ENCODE assay signal across 21 cellular contexts in genomic region chr20:4110885-4111284, GRCh38. TPM values are rescaled to one million over a fixed set of nuclear protein-coding genes. Genes with fewer than 3 reads are reported as not detected.
A peak's percentile ranks its signal among the peaks of the same experiment; 100 is the strongest.
DNase-seq lines count a peak whose midpoint lies in the region; ATAC-seq and TF ChIP-seq lines count a peak whose summit lies in the region.
"Had no signal": no experiment of that assay in that cellular context is flagged by ENCODE, and none has a peak within 500 bp of the region (broad histone marks: within the 10 kb centered on the region; RNA-seq: fewer than 3 reads in every experiment).

No MANE protein-coding gene starts in this region.

- H3K4me1 ChIP-seq in BLaER1 treated with 17β-estradiol and CSF1 and Interleukin-3, amounts not matched to agents 10 nM and 100 nM: peaks cover 26 to 71% (median 49%) of the 10 kb centered on the region in 10 experiments

- H3K9me3 ChIP-seq in BLaER1 treated with 17β-estradiol and CSF1 and Interleukin-3, amounts not matched to agents 10 nM and 100 nM (replicated peaks in 1 of 11): no peaks in the 10 kb centered on the region
- no peaks in the 10 kb centered on the region for H3K9me3 ChIP-seq in SK-N-MC (ENCODE audit: low read depth, low read length)
- H3K9me3 ChIP-seq: MG63 had no signal

- no peaks in the 10 kb centered on the region for H4K20me1 ChIP-seq in BLaER1 treated with 17β-estradiol and CSF1 and Interleukin-3, amounts not matched to agents 10 nM and 100 nM

- POLR2A ChIA-PET in activated CD8-positive, alpha-beta T cell treated with anti-CD3 and anti-CD28 coated beads for 36 hours (lab: Charles Lee): interaction anchor here (1.0 kb wide), 1 partner anchor 62 kb away, joined by 3 read pairs; no protein-coding TSS in a partner anchor
- POLR2A ChIA-PET in activated CD8-positive, alpha-beta T cell treated with anti-CD3 and anti-CD28 coated beads, Interleukin-2, amount 10 ng/mL, durations not matched to agents 7 days and 5 days (lab: Charles Lee): no interaction called here

- no peaks in the 10 kb centered on the region for H3K27me3 ChIP-seq in BLaER1 treated with 17β-estradiol and CSF1 and Interleukin-3, amounts not matched to agents 10 nM and 100 nM
- H3K27me3 ChIP-seq: MG63 had no signal

- ATAC-seq in activated CD8-positive, alpha-beta T cell treated with anti-CD3 and anti-CD28 coated beads for 36 hours: no peak
- ATAC-seq in activated CD8-positive, alpha-beta T cell treated with anti-CD3 and anti-CD28 coated beads, Interleukin-2, amount 10 ng/mL, durations not matched to agents 7 days and 5 days: no peak
- no peak for ATAC-seq in HG02870 (IDR thresholded peaks at IDR 0.05; ENCODE audit: unreplicated experiment)
- ATAC-seq: K562 had no signal

- TF ChIP-seq CTCF in activated CD8-positive, alpha-beta T cell treated with anti-CD3 and anti-CD28 coated beads for 36 hours (IDR thresholded peaks at IDR 0.05): no peak

- no peak overlapping the region for H3K4me3 ChIP-seq in BLaER1 treated with 17β-estradiol and CSF1 and Interleukin-3, amounts not matched to agents 10 nM and 100 nM
- no peak overlapping the region for H3K4me3 ChIP-seq in SK-N-MC
- H3K4me3 ChIP-seq: K562, MG63 had no signal

- H3K36me3 ChIP-seq in BLaER1 treated with 17β-estradiol and CSF1 and Interleukin-3, amounts not matched to agents 10 nM and 100 nM: no peaks in the 10 kb centered on the region
- H3K36me3 ChIP-seq in SK-N-MC (ENCODE audit: insufficient read depth, low read length): no peaks in the 10 kb centered on the region
- H3K36me3 ChIP-seq: MG63 had no signal

- 0 out of 22 replicates have a peak overlapping the region, but pooled peaks of 1 of the 11 experiments have one; percentile 23 for H3K9ac ChIP-seq in BLaER1 treated with 17β-estradiol and CSF1 and Interleukin-3, amounts not matched to agents 10 nM and 100 nM
- H3K9ac ChIP-seq in SK-N-MC (ENCODE audit: insufficient read length): no peak overlapping the region

- no peaks in the 10 kb centered on the region for H3K36me3 Mint-ChIP-seq in activated CD8-positive, alpha-beta T cell treated with anti-CD3 and anti-CD28 coated beads for 36 hours (ENCODE audit: low read depth)
- H3K36me3 Mint-ChIP-seq in activated CD8-positive, alpha-beta T cell treated with anti-CD3 and anti-CD28 coated beads, Interleukin-2, amount 10 ng/mL, durations not matched to agents 7 days and 5 days (ENCODE audit: low read depth): no peaks in the 10 kb centered on the region
- H3K36me3 Mint-ChIP-seq: CD4-positive, CD25-positive, alpha-beta regulatory T cell had no signal

- H3K4me3 Mint-ChIP-seq in activated CD8-positive, alpha-beta T cell treated with anti-CD3 and anti-CD28 coated beads for 36 hours: no peak overlapping the region
- H3K4me3 Mint-ChIP-seq in activated CD8-positive, alpha-beta T cell treated with anti-CD3 and anti-CD28 coated beads, Interleukin-2, amount 10 ng/mL, durations not matched to agents 7 days and 5 days: no peak overlapping the region
- H3K4me3 Mint-ChIP-seq: B cell; CD4-positive, CD25-positive, alpha-beta regulatory T cell had no signal

- no peak overlapping the region for H3K27ac ChIP-seq in BLaER1 treated with 17β-estradiol and CSF1 and Interleukin-3, amounts not matched to agents 10 nM and 100 nM
- peak overlapping the region; percentile 71 for H3K27ac ChIP-seq in SK-N-MC

- no peaks in the 10 kb centered on the region for H3K9me3 Mint-ChIP-seq in activated CD8-positive, alpha-beta T cell treated with anti-CD3 and anti-CD28 coated beads for 36 hours
- no peaks in the 10 kb centered on the region for H3K9me3 Mint-ChIP-seq in activated CD8-positive, alpha-beta T cell treated with anti-CD3 and anti-CD28 coated beads, Interleukin-2, amount 10 ng/mL, durations not matched to agents 7 days and 5 days (ENCODE audit: insufficient read depth)

- peaks cover 29% of the 10 kb centered on the region for H3K4me1 Mint-ChIP-seq in activated CD8-positive, alpha-beta T cell treated with anti-CD3 and anti-CD28 coated beads for 36 hours (ENCODE audit: low read depth)
- peaks cover 31% of the 10 kb centered on the region for H3K4me1 Mint-ChIP-seq in activated CD8-positive, alpha-beta T cell treated with anti-CD3 and anti-CD28 coated beads, Interleukin-2, amount 10 ng/mL, durations not matched to agents 7 days and 5 days (ENCODE audit: low read depth)

- peaks cover 6% of the 10 kb centered on the region for H3K27me3 Mint-ChIP-seq in activated CD8-positive, alpha-beta T cell treated with anti-CD3 and anti-CD28 coated beads for 36 hours
- H3K27me3 Mint-ChIP-seq in activated CD8-positive, alpha-beta T cell treated with anti-CD3 and anti-CD28 coated beads, Interleukin-2, amount 10 ng/mL, durations not matched to agents 7 days and 5 days (ENCODE audit: low read depth): no peaks in the 10 kb centered on the region

- H3K27ac Mint-ChIP-seq in activated CD8-positive, alpha-beta T cell treated with anti-CD3 and anti-CD28 coated beads for 36 hours: peak overlapping the region; percentile 49
- H3K27ac Mint-ChIP-seq in activated CD8-positive, alpha-beta T cell treated with anti-CD3 and anti-CD28 coated beads, Interleukin-2, amount 10 ng/mL, durations not matched to agents 7 days and 5 days: no peak overlapping the region
- H3K27ac Mint-ChIP-seq: B cell; CD4-positive, CD25-positive, alpha-beta regulatory T cell had no signal

- peak overlapping the region in 8 of 11 experiments; percentile 1 to 69 (median 16); a peak in 6 of 22 replicates for H3K4me2 ChIP-seq in BLaER1 treated with 17β-estradiol and CSF1 and Interleukin-3, amounts not matched to agents 10 nM and 100 nM

- no peak for DNase-seq in activated CD8-positive, alpha-beta T cell treated with anti-CD3 and anti-CD28 coated beads for 36 hours
- no peak for DNase-seq in activated CD8-positive, alpha-beta T cell treated with anti-CD3 and anti-CD28 coated beads, Interleukin-2, amount 10 ng/mL, durations not matched to agents 7 days and 5 days
- no peak for DNase-seq in SK-N-MC (ENCODE audit: low read depth, low spot score)
- DNase-seq in mesenteric fat pad (ENCODE audit: low spot score): peak; percentile 39
- DNase-seq in 8988T: no peak
- no peak for DNase-seq in NCI-H1105 (lab: John Stamatoyannopoulos, UW)
- DNase-seq: CD4-positive, CD25-positive, alpha-beta regulatory T cell; DMS 273 treated with DMSO at 0.1 percent for 48 hours; DMS79 treated with DMSO at 0.1 percent for 48 hours; MG63; NCI-H1048; NCI-H1436 treated with DMSO at 0.1 percent for 48 hours; NCI-H2029; NCI-H226; NCI-H510A treated with DMSO at 0.1 percent for 48 hours; NCI-H82; Right ventricle myocardium superior had no signal

- CTCF ChIA-PET in activated CD8-positive, alpha-beta T cell treated with anti-CD3 and anti-CD28 coated beads for 36 hours (lab: Charles Lee): interaction anchor here (0.7 to 0.9 kb wide), 2 partner anchors 43 to 481 kb away, joined by 3 to 4 read pairs; no protein-coding TSS in a partner anchor
- CTCF ChIA-PET in activated CD8-positive, alpha-beta T cell treated with anti-CD3 and anti-CD28 coated beads, Interleukin-2, amount 10 ng/mL, durations not matched to agents 7 days and 5 days (lab: Charles Lee): interaction anchor here (0.9 to 2.6 kb wide), 5 partner anchors 11 to 480 kb away, joined by 3 to 6 read pairs (median 6); no protein-coding TSS in a partner anchor

- intact Hi-C loops in activated CD8-positive, alpha-beta T cell treated with anti-CD3 and anti-CD28 coated beads for 36 hours (cut with micrococcal nuclease): loop anchor here (5.0 kb wide), 1 partner anchor 41 kb away; no protein-coding TSS in a partner anchor

RNA-seq across cellular contexts. Expression of gene SMOX, which starts 37.7 kb away (rescaled TPM):
- total RNA-seq in activated CD8-positive, alpha-beta T cell treated with anti-CD3 and anti-CD28 coated beads for 36 hours: 1 to 10 TPM; 7.0 to 8.4 TPM
- total RNA-seq in activated CD8-positive, alpha-beta T cell treated with anti-CD3 and anti-CD28 coated beads, Interleukin-2, amount 10 ng/mL, durations not matched to agents 7 days and 5 days: 1 to 10 TPM; 1.3 to 1.7 TPM
- 6.4 TPM for total RNA-seq in mesenteric fat pad
- total RNA-seq: B cell had no signal
